Comparison of ENCODE assay signal across 8 cellular contexts in genomic region chr3:163490119-163490518, GRCh38.
A peak's percentile ranks its signal among the peaks of the same experiment; 100 is the strongest.
DNase-seq lines count a peak whose midpoint lies in the region; ATAC-seq and TF ChIP-seq lines count a peak whose summit lies in the region.

No MANE protein-coding gene starts in this region.

- DNase-seq in A172 (ENCODE audit: low spot score), result peak; percentile 39
- DNase-seq in Daoy (ENCODE audit: low read depth), result peak; percentile 61
- no peak for DNase-seq in HFF-Myc (ENCODE audit: extremely low read depth, low read depth)
- DNase-seq in NCI-H1105 (lab: John Stamatoyannopoulos, UW), result peak; percentile 19
- peak; percentile 28 for DNase-seq in astrocyte of the spinal cord (ENCODE audit: low read depth, low spot score)
- DNase-seq in mucosa of gallbladder (ENCODE audit: low spot score), result peak; percentile 20
- DNase-seq in amniotic stem cell (lab: John Stamatoyannopoulos, UW), result no peak

- no peak overlapping the region for H3K4me3 ChIP-seq in HFF-Myc (replicated peaks; ENCODE audit: low read depth, low read length)
- H3K4me3 ChIP-seq in astrocyte of the spinal cord (ENCODE audit: low read depth, low read length), result no peak overlapping the region

- in situ Hi-C loops in astrocyte of the spinal cord (cut with HindIII; ENCODE audit: low sequenced_read_pairs), result no loop called here

- TF ChIP-seq CTCF in HFF-Myc (IDR thresholded peaks at IDR 0.05; ENCODE audit: low read depth, low read length, missing control alignments), result peak; percentile 40
- peak; percentile 47 for TF ChIP-seq CTCF in astrocyte of the spinal cord (IDR thresholded peaks at IDR 0.05; ENCODE audit: low read depth, low read length)

- no peak for ATAC-seq in HG02763 (IDR thresholded peaks at IDR 0.05; ENCODE audit: unreplicated experiment)

Comparison
In these comparisons a context has a peak if more than half of its experiments do, and no peak if none do; other contexts are left out.
1. DNase-seq: peak in A172 (single experiment), Daoy (single experiment), NCI-H1105 (single experiment), astrocyte of the spinal cord (single experiment) and mucosa of gallbladder (single experiment); none in HFF-Myc (single experiment) and amniotic stem cell (single experiment).